8 cellular contexts compared by ENCODE assay signal in the genomic region with DNA sequence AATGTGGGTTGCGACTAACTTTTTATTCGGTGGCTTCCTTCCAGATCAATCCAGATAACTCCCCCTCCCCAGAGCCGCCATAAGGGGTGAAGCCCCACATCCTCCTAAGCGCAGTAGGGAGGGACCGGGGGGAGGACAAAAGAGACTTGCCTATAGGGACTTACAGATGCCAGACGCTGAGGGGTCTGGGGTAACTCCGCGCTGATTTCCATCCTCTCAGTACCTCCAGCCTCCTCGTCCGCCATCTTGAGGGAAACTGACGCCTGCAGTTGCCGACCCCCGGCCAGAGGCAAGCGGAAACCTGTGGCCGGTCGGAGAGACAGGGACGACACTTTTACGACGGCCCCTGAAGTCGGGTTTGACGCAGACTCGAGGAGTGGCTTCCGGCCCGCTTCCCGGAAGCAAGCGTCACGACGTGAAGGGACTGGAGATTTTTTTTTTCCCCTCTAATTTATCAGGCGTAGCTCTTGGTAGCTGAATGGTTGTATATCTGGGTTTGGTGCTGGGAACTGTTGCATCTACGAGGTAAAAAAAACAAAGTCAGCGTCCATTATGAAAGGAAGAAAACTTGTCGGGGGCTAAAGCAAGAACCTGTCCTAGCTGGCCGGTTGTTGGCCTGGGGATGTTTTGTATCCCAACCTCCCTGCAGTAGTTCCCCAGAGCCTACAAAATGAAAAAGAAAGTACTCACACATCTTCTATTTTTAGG. TPM values are rescaled to one million over a fixed set of nuclear protein-coding genes. Genes with fewer than 3 reads are reported as not detected.
DNase-seq lines count a peak whose midpoint lies in the region; ATAC-seq and TF ChIP-seq lines count a peak whose summit lies in the region.

A gene (minus strand): TSS at position 261 of the 708 bp plus-strand sequence. CDS start 16 bp downstream, at position 245.

- no peak within 1 kb of the TSS for H3K56ac ChIP-seq in H9 (ENCODE audit: insufficient read length, low read depth, low read length)

- H3K27me3 Mint-ChIP-seq in H9 (ENCODE audit: low read depth): peaks cover 6% of the 10 kb centered on the region
- peaks cover 31% of the 10 kb centered on the region for H3K27me3 Mint-ChIP-seq in nephron progenitor cell (ENCODE audit: low read depth, poor library complexity)
- no peaks in the 10 kb centered on the region for H3K27me3 Mint-ChIP-seq in stimulated activated naive CD8-positive, alpha-beta T cell treated with anti-CD3 and anti-CD28 coated beads, Interleukin-15, amount 100 ng/mL, for 72 hours

- H3K4me3 Mint-ChIP-seq in H9: peak within 1 kb of the TSS; percentile 94 to 98
- peak within 1 kb of the TSS; percentile 93 for H3K4me3 Mint-ChIP-seq in nephron progenitor cell
- peak within 1 kb of the TSS; percentile 95 to 97 for H3K4me3 Mint-ChIP-seq in stimulated activated naive CD8-positive, alpha-beta T cell treated with anti-CD3 and anti-CD28 coated beads, Interleukin-15, amount 100 ng/mL, for 72 hours

- H3K4me3 ChIP-seq in MM.1S (ENCODE audit: low read length): peak within 1 kb of the TSS; percentile 86
- peak within 1 kb of the TSS; percentile 86 for H3K4me3 ChIP-seq in SJCRH30
- H3K4me3 ChIP-seq in fibroblast of villous mesenchyme (ENCODE audit: low read depth, low read length): peak within 1 kb of the TSS; percentile 93

- H3K4me2 ChIP-seq in H9 (ENCODE audit: insufficient read depth, insufficient read length, low read length): peak within 1 kb of the TSS; percentile 99
- H3K4me2 ChIP-seq in MM.1S (ENCODE audit: low read depth, low read length): peak within 1 kb of the TSS; percentile 81

- ATAC-seq in stimulated activated naive CD8-positive, alpha-beta T cell treated with anti-CD3 and anti-CD28 coated beads, Interleukin-15, amount 100 ng/mL, for 72 hours: peak; percentile 96

- no peak within 1 kb of the TSS for H2AK5ac ChIP-seq in H9 (ENCODE audit: insufficient read length, low read length)

- DNase-seq in ELF-1 (ENCODE audit: low read depth, low spot score) (peak; percentile 94), H9 (peak; percentile 95), MM.1S (peak; percentile 92), SJCRH30 (peak; percentile 93), activated gamma-delta T cell treated with Interleukin-2 at 50 U/mL for 16 hours (peak; percentile 83), fibroblast of villous mesenchyme (ENCODE audit: low read depth) (peak; percentile 93), nephron progenitor cell (peak; percentile 85)
- peak; percentile 85 to 93 for DNase-seq in stimulated activated naive CD8-positive, alpha-beta T cell treated with anti-CD3 and anti-CD28 coated beads, Interleukin-15, amount 100 ng/mL, for 72 hours

- peaks cover 9% of the 10 kb centered on the region for H3K79me1 ChIP-seq in H9 (ENCODE audit: insufficient read depth, low read depth, low read length, poor library complexity, severe bottlenecking)

- H3K36me3 ChIP-seq in MM.1S (replicated peaks; ENCODE audit: insufficient read depth, low read length) (no peaks in the 10 kb centered on the region), SJCRH30 (peaks cover 9% of the 10 kb centered on the region)

- TF ChIP-seq CTCF in H9 (conservative IDR thresholded peaks at IDR 0.05) (no peak), MM.1S (IDR thresholded peaks at IDR 0.05; ENCODE audit: low read length) (no peak), fibroblast of villous mesenchyme (IDR thresholded peaks at IDR 0.05; ENCODE audit: insufficient read depth, low read depth, low read length) (no peak), nephron progenitor cell (IDR thresholded peaks at IDR 0.05) (no peak)

- H2AFZ ChIP-seq in H9 (ENCODE audit: low read length) (peak within 1 kb of the TSS; percentile 91), MM.1S (ENCODE audit: low read length) (peak within 1 kb of the TSS; percentile 90)

- no peaks in the 10 kb centered on the region for H4K20me1 ChIP-seq in H9 (ENCODE audit: control insufficient read depth, insufficient read depth, insufficient read length)
- no peaks in the 10 kb centered on the region for H4K20me1 ChIP-seq in MM.1S (ENCODE audit: insufficient read depth, low read length)

- H3K23me2 ChIP-seq in H9 (ENCODE audit: insufficient read length, low read depth, low read length, poor library complexity, severe bottlenecking): peaks cover 8% of the 10 kb centered on the region

- no peak within 1 kb of the TSS for H3K23ac ChIP-seq in H9 (ENCODE audit: insufficient read length, low read depth, low read length)

- H3K27me3 ChIP-seq in H9 (ENCODE audit: insufficient read depth, low read length): no peaks in the 10 kb centered on the region
- H3K27me3 ChIP-seq in MM.1S (replicated peaks; ENCODE audit: insufficient read depth, low read length): no peaks in the 10 kb centered on the region
- no peaks in the 10 kb centered on the region for H3K27me3 ChIP-seq in SJCRH30

- H3K9ac ChIP-seq in H9 (ENCODE audit: extremely low read depth, insufficient read length, low read length) (peak within 1 kb of the TSS; percentile 91), MM.1S (ENCODE audit: low read length) (peak within 1 kb of the TSS; percentile 73)

- H3K4ac ChIP-seq in H9 (ENCODE audit: low read depth, low read length): no peak within 1 kb of the TSS

- H3F3A ChIP-seq in MM.1S (ENCODE audit: insufficient read depth, low read length): no peaks in the 10 kb centered on the region

- H3K36me3 Mint-ChIP-seq in H9 (ENCODE audit: insufficient read depth in 1 of 3, low read depth in 3 of 3): peaks cover 2 to 16% (median 14%) of the 10 kb centered on the region in 3 experiments; a peak in 4 of 7 replicates
- H3K36me3 Mint-ChIP-seq in nephron progenitor cell (ENCODE audit: low read depth): peaks cover 33% of the 10 kb centered on the region

- no peaks in the 10 kb centered on the region for H3K4me1 ChIP-seq in H9 (ENCODE audit: insufficient read depth, low read length)
- no peaks in the 10 kb centered on the region for H3K4me1 ChIP-seq in MM.1S (ENCODE audit: low read length)
- peaks cover 4% of the 10 kb centered on the region; the same call in 1 of the 2 replicates for H3K4me1 ChIP-seq in SJCRH30

- no peaks in the 10 kb centered on the region for H3K9me2 ChIP-seq in MM.1S (replicated peaks; ENCODE audit: insufficient read depth, low read length)

- peaks cover 11 to 13% of the 10 kb centered on the region in 2 experiments for H3K4me1 Mint-ChIP-seq in H9
- H3K4me1 Mint-ChIP-seq in nephron progenitor cell: peaks cover 54% of the 10 kb centered on the region
- H3K4me1 Mint-ChIP-seq in stimulated activated naive CD8-positive, alpha-beta T cell treated with anti-CD3 and anti-CD28 coated beads, Interleukin-15, amount 100 ng/mL, for 72 hours: peaks cover 46% of the 10 kb centered on the region

- H3K27ac Mint-ChIP-seq in H9 (peak within 1 kb of the TSS; percentile 34 to 98 (median 96)), nephron progenitor cell (peak within 1 kb of the TSS; percentile 95)
- H3K27ac Mint-ChIP-seq in stimulated activated naive CD8-positive, alpha-beta T cell treated with anti-CD3 and anti-CD28 coated beads, Interleukin-15, amount 100 ng/mL, for 72 hours: peak within 1 kb of the TSS; percentile 97 to 98

- H3K27ac ChIP-seq in H9 (ENCODE audit: insufficient read length, low read depth, low read length) (no peak within 1 kb of the TSS), MM.1S (ENCODE audit: low read length) (peak within 1 kb of the TSS; percentile 65; the same call in 1 of the 2 replicates), SJCRH30 (peak within 1 kb of the TSS; percentile 46)

- peak within 1 kb of the TSS; percentile 81; the same call in 1 of the 2 replicates for H3K14ac ChIP-seq in H9 (ENCODE audit: insufficient read depth, low read length)

- no peak within 1 kb of the TSS for H4K91ac ChIP-seq in H9 (ENCODE audit: insufficient read length, low read depth, low read length)

- H3K9me3 Mint-ChIP-seq in H9: no peaks in the 10 kb centered on the region
- H3K9me3 Mint-ChIP-seq in nephron progenitor cell: no peaks in the 10 kb centered on the region
- no peaks in the 10 kb centered on the region for H3K9me3 Mint-ChIP-seq in stimulated activated naive CD8-positive, alpha-beta T cell treated with anti-CD3 and anti-CD28 coated beads, Interleukin-15, amount 100 ng/mL, for 72 hours

- no peak within 1 kb of the TSS for H4K8ac ChIP-seq in H9 (replicated peaks; ENCODE audit: insufficient read length, low read depth, low read length)

- H4K5ac ChIP-seq in H9 (ENCODE audit: insufficient read length, low read depth, low read length): no peak within 1 kb of the TSS

- no peak within 1 kb of the TSS for H3T11ph ChIP-seq in H9 (ENCODE audit: low read length)

- H3K79me2 ChIP-seq in H9 (ENCODE audit: insufficient read depth, low read length) (peaks cover 1% of the 10 kb centered on the region; the same call in 1 of the 2 replicates), MM.1S (ENCODE audit: low read length) (peaks cover 42% of the 10 kb centered on the region)

- no peak within 1 kb of the TSS for H2BK120ac ChIP-seq in H9 (ENCODE audit: low read depth, low read length, poor library complexity, severe bottlenecking)

- H2BK15ac ChIP-seq in H9 (ENCODE audit: low read depth, low read length): no peak within 1 kb of the TSS; the same call in 1 of the 2 replicates

- H2BK12ac ChIP-seq in H9 (ENCODE audit: insufficient read length, low read depth, low read length): no peak within 1 kb of the TSS

- H3K9me3 ChIP-seq in H9 (ENCODE audit: control insufficient read depth, low read depth, low read length) (no peaks in the 10 kb centered on the region), MM.1S (replicated peaks; ENCODE audit: insufficient read depth, low read length) (no peaks in the 10 kb centered on the region), SJCRH30 (replicated peaks) (no peaks in the 10 kb centered on the region)

- no peak within 1 kb of the TSS for H2BK20ac ChIP-seq in H9 (ENCODE audit: low read depth, low read length, poor library complexity, severe bottlenecking)

- peak within 1 kb of the TSS; percentile 81 for H3K18ac ChIP-seq in H9 (ENCODE audit: insufficient read length, low read depth, low read length)

- WGBS in H9 (ENCODE audit: extremely low coverage, insufficient read length, low lambda C conversion rate): no CpG with 5 or more reads among the region's 33 CpGs

- H2BK5ac ChIP-seq in H9 (ENCODE audit: insufficient read length, low read length): no peak within 1 kb of the TSS

RNA-seq across cellular contexts. Expression of the gene that starts here (rescaled TPM):
- total RNA-seq in H9 (2021) (22.2 and 23.0 TPM in 2 replicates), fibroblast of villous mesenchyme (48.0 and 76.0 TPM in 2 replicates)
- total RNA-seq in SJCRH30 (2014; rRNA removed; shearing (Covaris generic)): 25.1 and 27.5 TPM in 2 replicates
